In genomic region chr19:8444677-8445487, GRCh38 we compare ENCODE assay signal across 8 cellular contexts. TPM values are rescaled to one million over a fixed set of nuclear protein-coding genes. Genes with fewer than 3 reads are reported as not detected.
DNase-seq lines count a peak whose midpoint lies in the region; ATAC-seq, FAIRE-seq and TF ChIP-seq lines count a peak whose summit lies in the region.

HNRNPM (plus strand) TSS chr19:8444975; CDS start chr19:8444999, 24 bp downstream.

- H3K4me1 ChIP-seq in right atrium auricular region (peaks cover 0 to 45% of the 10 kb centered on the region in 2 donors), psoas muscle (peaks cover 37% of the 10 kb centered on the region)

- DNase-seq in NCI-H187 (lab: John Stamatoyannopoulos, UW) = peak; percentile 91 to 93
- DNase-seq in T-helper 2 cell = peak; percentile 99 to 100 (median 100)
- peak; percentile 87 to 100 (median 98) for DNase-seq in anterior cingulate cortex (lab: John Stamatoyannopoulos, UW)
- peak; percentile 100 for DNase-seq in right atrium auricular region (ENCODE audit: low spot score)
- DNase-seq in psoas muscle = peak; percentile 100
- peak; percentile 97 for DNase-seq in urothelium cell line (ENCODE audit: low spot score)

- WGBS in psoas muscle, 3 donors = 0% methylated on average over 80 to 93 of the region's 93 CpGs

- intact Hi-C loops in psoas muscle (cut with DNase I) = loop anchor here (2.0 to 5.0 kb wide), 3 partner anchors 30 to 83 kb away; partner anchors contain the start of genes ANGPTL4 (in 1 of the 2) and MARCHF2 (in 1 of the 2)

- H3K9me3 ChIP-seq in right atrium auricular region (no peaks in the 10 kb centered on the region), psoas muscle (no peaks in the 10 kb centered on the region)

- peak within 1 kb of the TSS; percentile 86 to 99 for H3K4me3 ChIP-seq in right atrium auricular region
- peak within 1 kb of the TSS; percentile 100 for H3K4me3 ChIP-seq in psoas muscle

- H3K36me3 ChIP-seq in right atrium auricular region (peaks cover 9% of the 10 kb centered on the region), psoas muscle (ENCODE audit: insufficient read depth in 1 of 2, low read depth in 1 of 2) (peaks cover 0 to 13% of the 10 kb centered on the region in 2 donors)

- TF ChIP-seq CTCF in right atrium auricular region (IDR thresholded peaks at IDR 0.05) = no peak
- no peak for TF ChIP-seq CTCF in psoas muscle (IDR thresholded peaks at IDR 0.05)

- H3K27ac ChIP-seq in right atrium auricular region (peak within 1 kb of the TSS; percentile 93 to 99), psoas muscle (peak within 1 kb of the TSS; percentile 99)

- ATAC-seq in GM18498 (IDR thresholded peaks at IDR 0.05; ENCODE audit: unreplicated experiment) = peak; percentile 91
- peak; percentile 77 for ATAC-seq in HG02938 (IDR thresholded peaks at IDR 0.05; ENCODE audit: unreplicated experiment)
- ATAC-seq in psoas muscle = peak; percentile 97 to 99 (median 98)

- FAIRE-seq in urothelium cell line (lab: Jason Lieb, UNC) = peak; percentile 92

- no peaks in the 10 kb centered on the region for H3K27me3 ChIP-seq in right atrium auricular region
- no peaks in the 10 kb centered on the region for H3K27me3 ChIP-seq in psoas muscle (ENCODE audit: insufficient read depth in 3 of 3, low read length in 2 of 3)

RNA-seq across cellular contexts. Expression of gene HNRNPM, which starts in this region (rescaled TPM):
- total RNA-seq in right atrium auricular region (10 to 100 TPM; 51.0 to 76.5 TPM), psoas muscle (10 to 100 TPM; 73.2 to 92.2 (median 84.1) TPM)
- polyA plus RNA-seq in psoas muscle = 100 to 1,000 TPM in 2 of 3 donors, 10 to 100 TPM in 1; 53.2 to 146 (median 118) TPM

Comparison
In these comparisons a context has a peak if more than half of its experiments do, and no peak if none do; other contexts are left out.
1. Peak in every context shown above with its lines: DNase-seq, ATAC-seq, H3K4me3 ChIP-seq and H3K27ac ChIP-seq.